8 cellular contexts compared by ENCODE assay signal in genomic region chr17:7219434-7219811, GRCh38. TPM values are rescaled to one million over a fixed set of nuclear protein-coding genes. Genes with fewer than 3 reads are reported as not detected.
A peak's percentile ranks its signal among the peaks of the same experiment; 100 is the strongest.
DNase-seq lines count a peak whose midpoint lies in the region; ATAC-seq and TF ChIP-seq lines count a peak whose summit lies in the region.

No MANE protein-coding gene starts in this region.

- H2AK5ac ChIP-seq in neuronal stem cell (ENCODE audit: low read depth, low read length) = no peak overlapping the region

- no peaks in the 10 kb centered on the region for H3K9me3 Mint-ChIP-seq in CD4-positive, alpha-beta T cell
- H3K9me3 Mint-ChIP-seq in endothelial cell (ENCODE audit: unreplicated experiment) = no peaks in the 10 kb centered on the region

- H3K4me1 Mint-ChIP-seq in CD4-positive, alpha-beta T cell (ENCODE audit: low read depth) = peaks cover 60% of the 10 kb centered on the region
- H3K4me1 Mint-ChIP-seq in endothelial cell (ENCODE audit: unreplicated experiment) = peaks cover 51% of the 10 kb centered on the region

- no peak for TF ChIP-seq CTCF in CD4-positive, alpha-beta T cell (IDR thresholded peaks at IDR 0.05)
- no peak for TF ChIP-seq CTCF in OCI-LY7 (conservative IDR thresholded peaks at IDR 0.05; ENCODE audit: low read length)
- no peak for TF ChIP-seq CTCF in endothelial cell (IDR thresholded peaks at IDR 0.05; ENCODE audit: unreplicated experiment)
- TF ChIP-seq CTCF in omental fat pad (IDR thresholded peaks at IDR 0.05) = no peak

- H3K27me3 ChIP-seq in CD4-positive, alpha-beta T cell (ENCODE audit: control insufficient read depth, insufficient read depth, low read length) = no peaks in the 10 kb centered on the region
- H3K27me3 ChIP-seq in neuronal stem cell (ENCODE audit: control insufficient read depth in 3 of 3, insufficient read depth in 3 of 3, low read depth in 1 of 3, low read length in 3 of 3) = no peaks in the 10 kb centered on the region

- H3K23ac ChIP-seq in neuronal stem cell (ENCODE audit: low read depth, low read length, poor library complexity) = no peak overlapping the region

- BruUV-seq in OCI-LY7 (replicated peaks; lab: Mats Ljungman, UMichigan) = no TSS peak

- H3K4me2 ChIP-seq in OCI-LY7 (ENCODE audit: low read length) (peak overlapping the region; percentile 91), neuronal stem cell (ENCODE audit: insufficient read depth, low read length, poor library complexity, severe bottlenecking) (peak overlapping the region; percentile 38)

- CTCF ChIA-PET in CD4-positive, alpha-beta T cell (lab: Charles Lee) = interaction anchor here (0.5 to 3.4 kb wide), 5 partner anchors 16 to 77 kb away, joined by 3 to 31 read pairs (median 19); partner anchors contain the start of genes DVL2 and GABARAP
- CTCF ChIA-PET in OCI-LY7 (lab: Charles Lee; ENCODE audit: unreplicated experiment) = no interaction called here

- peaks cover 37% of the 10 kb centered on the region for H3K36me3 ChIP-seq in OCI-LY7 (ENCODE audit: insufficient read depth, low read length)
- peaks cover 26 to 40% of the 10 kb centered on the region in 2 donors for H3K36me3 ChIP-seq in neuronal stem cell (replicated peaks in 1 of 2; ENCODE audit: control insufficient read depth in 2 of 2, insufficient read depth in 2 of 2, low read length in 2 of 2)

- H3K36me3 Mint-ChIP-seq in CD4-positive, alpha-beta T cell (ENCODE audit: low read depth) = peaks cover 16% of the 10 kb centered on the region
- peaks cover 18% of the 10 kb centered on the region for H3K36me3 Mint-ChIP-seq in endothelial cell (ENCODE audit: low read depth, unreplicated experiment)

- no peaks in the 10 kb centered on the region for H3K9me2 ChIP-seq in OCI-LY7 (ENCODE audit: insufficient read depth, low read length)

- H2BK12ac ChIP-seq in neuronal stem cell (ENCODE audit: low read length) = no peak overlapping the region

- peak overlapping the region; percentile 78 for H3K4me3 ChIP-seq in OCI-LY7 (ENCODE audit: low read depth, low read length, poor library complexity, severe bottlenecking)
- H3K4me3 ChIP-seq in neuronal stem cell (ENCODE audit: low read length in 2 of 2) = peak overlapping the region; percentile 58 to 67

- no CpG with 5 or more reads among the region's 10 CpGs for WGBS in neuronal stem cell (ENCODE audit: extremely low coverage in 2 of 2, insufficient read length in 2 of 2, insufficient replicate concordance in 1 of 2), 2 donors

- no peak for ATAC-seq in CD4-positive, alpha-beta T cell (ENCODE audit: poor library complexity)
- no peak for ATAC-seq in omental fat pad (ENCODE audit: low FRiP score)

- intact Hi-C loops in CD4-positive, alpha-beta T cell (cut with DNase I, micrococcal nuclease) = loop anchor here in 1 of 2 experiments (5.0 kb wide), 1 partner anchor 33 kb away; the partner anchor contains the start of genes CTDNEP1 and ELP5
- intact Hi-C loops in OCI-LY7 (cut with micrococcal nuclease; ENCODE audit: unreplicated experiment) = no loop called here

- H3K4me1 ChIP-seq in OCI-LY7 (ENCODE audit: insufficient read depth, low read length, poor library complexity, severe bottlenecking) (peaks cover 56% of the 10 kb centered on the region), neuronal stem cell (ENCODE audit: control insufficient read depth in 2 of 2, insufficient read depth in 1 of 2, low read depth in 1 of 2, low read length in 2 of 2) (peaks cover 29 to 35% of the 10 kb centered on the region in 2 donors)

- peaks cover 2% of the 10 kb centered on the region for H3K79me1 ChIP-seq in neuronal stem cell (ENCODE audit: low read depth, low read length)

- H3K4ac ChIP-seq in neuronal stem cell (ENCODE audit: low read length) = no peak overlapping the region

- POLR2A ChIA-PET in CD4-positive, alpha-beta T cell (lab: Charles Lee) = interaction anchor here (0.6 to 13.1 kb wide), 9 partner anchors 14 to 1800 kb away, joined by 3 to 234 read pairs (median 5); partner anchors contain the start of genes CTDNEP1, DVL2, ELP5 and GABARAP
- POLR2A ChIA-PET in OCI-LY7 (lab: Charles Lee) = interaction anchor here (1.5 kb wide), 1 partner anchor 23 kb away, joined by 3 read pairs; the partner anchor contains the start of gene GABARAP

- H4K20me1 ChIP-seq in OCI-LY7 (ENCODE audit: insufficient read depth, low read length) = no peaks in the 10 kb centered on the region

- peak overlapping the region; percentile 79 for H3K27ac ChIP-seq in CD4-positive, alpha-beta T cell (ENCODE audit: low read depth, low read length)
- H3K27ac ChIP-seq in OCI-LY7 (ENCODE audit: low read depth, low read length, poor library complexity, severe bottlenecking) (peak overlapping the region; percentile 71), neuronal stem cell (replicated peaks; ENCODE audit: low read length) (peak overlapping the region; percentile 3)

- peaks cover 13% of the 10 kb centered on the region for H3K79me2 ChIP-seq in OCI-LY7 (ENCODE audit: insufficient read depth, low read depth, low read length)

- H2BK15ac ChIP-seq in neuronal stem cell (ENCODE audit: low read length) = peak overlapping the region; percentile 6

- peak overlapping the region; percentile 76 for H3K27ac Mint-ChIP-seq in CD4-positive, alpha-beta T cell
- peak overlapping the region; percentile 74 for H3K27ac Mint-ChIP-seq in endothelial cell (ENCODE audit: unreplicated experiment)

- H4K91ac ChIP-seq in neuronal stem cell (ENCODE audit: low read depth, low read length, poor library complexity) = no peak overlapping the region

- H3K9ac ChIP-seq in neuronal stem cell (ENCODE audit: low read depth, low read length, poor library complexity) = no peak overlapping the region

- peak overlapping the region; percentile 95 for H3K4me3 Mint-ChIP-seq in CD4-positive, alpha-beta T cell
- peak overlapping the region; percentile 95 for H3K4me3 Mint-ChIP-seq in endothelial cell (ENCODE audit: unreplicated experiment)

- no peak overlapping the region for H4K8ac ChIP-seq in neuronal stem cell (ENCODE audit: low read depth, low read length)

- DNase-seq in CD4-positive, alpha-beta T cell = no peak
- DNase-seq in OCI-LY7 (ENCODE audit: low spot score) (no peak), endothelial cell (ENCODE audit: low spot score) (no peak), neuronal stem cell (ENCODE audit: low spot score) (no peak), omental fat pad (ENCODE audit: low spot score) (no peak), COLO829 (ENCODE audit: low spot score) (no peak), epidermal melanocyte (ENCODE audit: insufficient read length, low spot score) (no peak)
- no peak for DNase-seq in stimulated activated CD4-positive, alpha-beta T cell treated with anti-CD3 and anti-CD28 coated beads, Interleukin-4, amount 100 ng/mL, for 4 hours

- H3K14ac ChIP-seq in neuronal stem cell (ENCODE audit: low read length) = no peak overlapping the region

- H2BK120ac ChIP-seq in neuronal stem cell (ENCODE audit: low read depth, low read length) = no peak overlapping the region

- no peak overlapping the region for H2BK5ac ChIP-seq in neuronal stem cell (ENCODE audit: low read length)

- peak overlapping the region; percentile 38 for H3K18ac ChIP-seq in neuronal stem cell (ENCODE audit: low read length)

- H3K27me3 Mint-ChIP-seq in CD4-positive, alpha-beta T cell = no peaks in the 10 kb centered on the region
- H3K27me3 Mint-ChIP-seq in endothelial cell (ENCODE audit: unreplicated experiment) = peaks cover 42% of the 10 kb centered on the region

- H2AFZ ChIP-seq in OCI-LY7 (ENCODE audit: low read length) = peak overlapping the region; percentile 26; the same call in 1 of the 2 replicates
- H2AFZ ChIP-seq in neuronal stem cell (ENCODE audit: low read length) = peak overlapping the region; percentile 83

- no peaks in the 10 kb centered on the region for H3K9me3 ChIP-seq in CD4-positive, alpha-beta T cell (ENCODE audit: control insufficient read depth, low read length)
- no peaks in the 10 kb centered on the region for H3K9me3 ChIP-seq in OCI-LY7 (ENCODE audit: low read length)
- H3K9me3 ChIP-seq in neuronal stem cell (replicated peaks in 1 of 2; ENCODE audit: control insufficient read depth in 2 of 2, insufficient read depth in 1 of 2, low read depth in 1 of 2, low read length in 2 of 2) = no peaks in the 10 kb centered on the region

RNA-seq across cellular contexts. Expression of gene DLG4, which starts 0.2 kb away (rescaled TPM):
- 10 to 100 TPM; 10.2 to 11.0 TPM for total RNA-seq in CD4-positive, alpha-beta T cell
- 9.0 and 15.4 TPM in 2 replicates for total RNA-seq in OCI-LY7 (2014; rRNA removed; shearing (Covaris generic))
- total RNA-seq in OCI-LY7 (2022) (27.3 and 30.2 TPM in 2 replicates), endothelial cell (ENCODE audit: unreplicated experiment) (44.3 TPM), omental fat pad (10 to 100 TPM in 3 of 4 donors, 1 to 10 TPM in 1; 8.7 to 12.5 (median 11.6) TPM)
- 52.7 TPM for polyA plus RNA-seq in neuronal stem cell (2013, experiment 1 of 2)
- 51.9 TPM for polyA plus RNA-seq in neuronal stem cell (2013, experiment 2 of 2)

RNA-seq across cellular contexts. Expression of gene ACADVL, which starts 0.3 kb away (rescaled TPM):
- 100 to 1,000 TPM; 237 to 257 TPM for total RNA-seq in CD4-positive, alpha-beta T cell
- total RNA-seq in OCI-LY7 (2014; rRNA removed; shearing (Covaris generic)) = 226 and 297 TPM in 2 replicates
- total RNA-seq in OCI-LY7 (2022) = 204 and 238 TPM in 2 replicates
- 281 TPM for total RNA-seq in endothelial cell (ENCODE audit: unreplicated experiment)
- 270 TPM for polyA plus RNA-seq in neuronal stem cell (2013, experiment 1 of 2)
- 258 TPM for polyA plus RNA-seq in neuronal stem cell (2013, experiment 2 of 2)
- 100 to 1,000 TPM; 677 to 996 (median 722) TPM for total RNA-seq in omental fat pad

RNA-seq across cellular contexts. Expression of gene DVL2, which starts 14.9 kb away (rescaled TPM):
- 10 to 100 TPM; 40.9 to 41.3 TPM for total RNA-seq in CD4-positive, alpha-beta T cell
- total RNA-seq in OCI-LY7 (2014; rRNA removed; shearing (Covaris generic)) = 84.3 and 98.8 TPM in 2 replicates
- total RNA-seq in OCI-LY7 (2022) (99.9 and 100 TPM in 2 replicates), endothelial cell (ENCODE audit: unreplicated experiment) (58.2 TPM), omental fat pad (10 to 100 TPM; 22.7 to 41.6 (median 23.6) TPM)
- polyA plus RNA-seq in neuronal stem cell (2013, experiment 1 of 2) = 50.9 TPM
- 48.6 TPM for polyA plus RNA-seq in neuronal stem cell (2013, experiment 2 of 2)

RNA-seq across cellular contexts. Expression of gene PHF23, which starts 19.8 kb away (rescaled TPM):
- 1 to 10 TPM; 4.5 to 5.1 TPM for total RNA-seq in CD4-positive, alpha-beta T cell
- 47.7 and 50.8 TPM in 2 replicates for total RNA-seq in OCI-LY7 (2014; rRNA removed; shearing (Covaris generic))
- 36.5 and 43.3 TPM in 2 replicates for total RNA-seq in OCI-LY7 (2022)
- total RNA-seq in endothelial cell (ENCODE audit: unreplicated experiment) = 80.9 TPM
- polyA plus RNA-seq in neuronal stem cell (2013, experiment 1 of 2) = 84.8 TPM
- polyA plus RNA-seq in neuronal stem cell (2013, experiment 2 of 2) = 83.7 TPM
- total RNA-seq in omental fat pad = 10 to 100 TPM; 22.1 to 43.8 (median 28.9) TPM

RNA-seq across cellular contexts. Expression of gene GABARAP, which starts 22.8 kb away (rescaled TPM):
- 100 to 1,000 TPM; 182 to 195 TPM for total RNA-seq in CD4-positive, alpha-beta T cell
- 106 and 128 TPM in 2 replicates for total RNA-seq in OCI-LY7 (2014; rRNA removed; shearing (Covaris generic))
- total RNA-seq in OCI-LY7 (2022) (199 and 207 TPM in 2 replicates), endothelial cell (ENCODE audit: unreplicated experiment) (418 TPM), omental fat pad (100 to 1,000 TPM; 316 to 526 (median 376) TPM)
- polyA plus RNA-seq in neuronal stem cell (2013, experiment 1 of 2) = 974 TPM
- 956 TPM for polyA plus RNA-seq in neuronal stem cell (2013, experiment 2 of 2)

Comparison
In these comparisons a context has a peak if more than half of its experiments do, and no peak if none do; other contexts are left out.
1. H3K27ac ChIP-seq: peak in every context shown above with its lines; median percentile 79 in CD4-positive, alpha-beta T cell; 71 in OCI-LY7; 3 in neuronal stem cell.